ENCODE assay signal across 11 cellular contexts in genomic region chr14:51552768-51553426, GRCh38.
DNase-seq lines count a peak whose midpoint lies in the region; ATAC-seq and TF ChIP-seq lines count a peak whose summit lies in the region.
"Had no signal": no experiment of that assay in that cellular context is flagged by ENCODE, and none has a peak within 500 bp of the region (broad histone marks: within the 10 kb centered on the region; RNA-seq: fewer than 3 reads in every experiment).

No MANE protein-coding gene starts in this region.

- no peak overlapping the region for H2BK15ac ChIP-seq in H9 (ENCODE audit: low read depth, low read length)

- no peak overlapping the region for H4K8ac ChIP-seq in H9 (replicated peaks; ENCODE audit: insufficient read length, low read depth, low read length)

- no peaks in the 10 kb centered on the region for H3K23me2 ChIP-seq in H9 (ENCODE audit: insufficient read length, low read depth, low read length, poor library complexity, severe bottlenecking)

- no peak overlapping the region for H4K5ac ChIP-seq in H9 (ENCODE audit: insufficient read length, low read depth, low read length)

- no peak overlapping the region for H3K4ac ChIP-seq in H9 (ENCODE audit: low read depth, low read length)

- no peak for ATAC-seq in activated T-cell treated with anti-CD3 and anti-CD28 coated beads, Interleukin-2, amount 50 U/mL, for 72 hours (replicated peaks in 1 of 2)
- ATAC-seq: psoas muscle had no signal

- no peak overlapping the region for H2BK12ac ChIP-seq in H9 (ENCODE audit: insufficient read length, low read depth, low read length)

- no peaks in the 10 kb centered on the region for H3K4me1 Mint-ChIP-seq in activated T-cell treated with anti-CD3 and anti-CD28 coated beads, Interleukin-2, amount 50 U/mL, for 72 hours (ENCODE audit: low read depth)
- H3K4me1 Mint-ChIP-seq in H9, result peaks cover 0 to 2% of the 10 kb centered on the region in 2 experiments; a peak in 1 of 4 replicates

- H3K27ac ChIP-seq in H9 (ENCODE audit: insufficient read length, low read depth, low read length), result no peak overlapping the region
- H3K27ac ChIP-seq: psoas muscle, thoracic aorta had no signal

- no peak overlapping the region for H2BK120ac ChIP-seq in H9 (ENCODE audit: low read depth, low read length, poor library complexity, severe bottlenecking)

- no peak overlapping the region for H3K27ac Mint-ChIP-seq in activated T-cell treated with anti-CD3 and anti-CD28 coated beads, Interleukin-2, amount 50 U/mL, for 72 hours
- no peak overlapping the region for H3K27ac Mint-ChIP-seq in H9

- no peak overlapping the region for H3K56ac ChIP-seq in H9 (ENCODE audit: insufficient read length, low read depth, low read length)

- H3K18ac ChIP-seq in H9 (ENCODE audit: insufficient read length, low read depth, low read length), result no peak overlapping the region

- H3K79me1 ChIP-seq in H9 (ENCODE audit: insufficient read depth, low read depth, low read length, poor library complexity, severe bottlenecking), result no peaks in the 10 kb centered on the region

- no peaks in the 10 kb centered on the region for H3K36me3 Mint-ChIP-seq in activated T-cell treated with anti-CD3 and anti-CD28 coated beads, Interleukin-2, amount 50 U/mL, for 72 hours (ENCODE audit: insufficient read depth in 2 of 2)
- H3K36me3 Mint-ChIP-seq in H9 (ENCODE audit: insufficient read depth in 1 of 3, low read depth in 3 of 3), result no peaks in the 10 kb centered on the region

- H3K4me3 Mint-ChIP-seq in activated T-cell treated with anti-CD3 and anti-CD28 coated beads, Interleukin-2, amount 50 U/mL, for 72 hours, result no peak overlapping the region
- no peak overlapping the region for H3K4me3 Mint-ChIP-seq in H9

- H3K9me3 ChIP-seq in H9 (ENCODE audit: control insufficient read depth, low read depth, low read length), result no peaks in the 10 kb centered on the region
- H3K9me3 ChIP-seq: psoas muscle, thoracic aorta had no signal

- no peak overlapping the region for H3K23ac ChIP-seq in H9 (ENCODE audit: insufficient read length, low read depth, low read length)

- no peak overlapping the region for H3T11ph ChIP-seq in H9 (ENCODE audit: low read length)

- H2BK20ac ChIP-seq in H9 (ENCODE audit: low read depth, low read length, poor library complexity, severe bottlenecking), result no peak overlapping the region

- H4K20me1 ChIP-seq in H9 (ENCODE audit: control insufficient read depth, insufficient read depth, insufficient read length), result no peaks in the 10 kb centered on the region

- no peak for TF ChIP-seq CTCF in H9 (conservative IDR thresholded peaks at IDR 0.05)

- H2AFZ ChIP-seq in H9 (ENCODE audit: low read length), result no peak overlapping the region

- no peak overlapping the region for H3K14ac ChIP-seq in H9 (ENCODE audit: insufficient read depth, low read length)

- no peaks in the 10 kb centered on the region for H3K27me3 Mint-ChIP-seq in activated T-cell treated with anti-CD3 and anti-CD28 coated beads, Interleukin-2, amount 50 U/mL, for 72 hours (ENCODE audit: low read depth)
- no peaks in the 10 kb centered on the region for H3K27me3 Mint-ChIP-seq in H9 (ENCODE audit: low read depth)

- H2BK5ac ChIP-seq in H9 (ENCODE audit: insufficient read length, low read length), result no peak overlapping the region

- no peaks in the 10 kb centered on the region for H3K79me2 ChIP-seq in H9 (ENCODE audit: insufficient read depth, low read length)

- H4K91ac ChIP-seq in H9 (ENCODE audit: insufficient read length, low read depth, low read length), result no peak overlapping the region

- no peaks in the 10 kb centered on the region for H3K27me3 ChIP-seq in H9 (ENCODE audit: insufficient read depth, low read length)

- DNase-seq in NCI-H82 (lab: John Stamatoyannopoulos, UW) (peak; percentile 44), NCI-H82 treated with DMSO at 0.1 percent for 48 hours (lab: John Stamatoyannopoulos, UW; ENCODE audit: unreplicated experiment) (no peak), NCI-H510A (lab: John Stamatoyannopoulos, UW) (peak; percentile 73), cerebellum (ENCODE audit: low spot score) (peak; percentile 12), ureter (ENCODE audit: low spot score) (peak; percentile 46), H9 (no peak)
- DNase-seq in activated T-cell treated with anti-CD3 and anti-CD28 coated beads, Interleukin-2, amount 50 U/mL, for 72 hours, result no peak
- DNase-seq in NK-92 treated with Interleukin-12 subunit alpha and Interleukin-12 subunit beta, amount 100 ng/mL, for 24 hours (lab: John Stamatoyannopoulos, UW), result no peak
- DNase-seq: midbrain had no signal

- H3K4me2 ChIP-seq in H9 (ENCODE audit: insufficient read depth, insufficient read length, low read length), result no peak overlapping the region

- no CpG with 5 or more reads among the region's 4 CpGs for WGBS in H9 (ENCODE audit: extremely low coverage, insufficient read length, low lambda C conversion rate)

- no peaks in the 10 kb centered on the region for H3K9me3 Mint-ChIP-seq in activated T-cell treated with anti-CD3 and anti-CD28 coated beads, Interleukin-2, amount 50 U/mL, for 72 hours
- no peaks in the 10 kb centered on the region for H3K9me3 Mint-ChIP-seq in H9

- H2AK5ac ChIP-seq in H9 (ENCODE audit: insufficient read length, low read length), result no peak overlapping the region

- no peak overlapping the region for H3K9ac ChIP-seq in H9 (ENCODE audit: extremely low read depth, insufficient read length, low read length)

- no peaks in the 10 kb centered on the region for H3K4me1 ChIP-seq in H9 (ENCODE audit: insufficient read depth, low read length)
- H3K4me1 ChIP-seq: psoas muscle had no signal

Comparison
In these comparisons a context has a peak if more than half of its experiments do, and no peak if none do; other contexts are left out.
1. DNase-seq: peak in NCI-H82 (single experiment), NCI-H510A (single experiment), cerebellum (single experiment) and ureter (single experiment); none in NCI-H82 treated with DMSO at 0.1 percent for 48 hours (single experiment), activated T-cell treated with anti-CD3 and anti-CD28 coated beads, Interleukin-2, amount 50 U/mL, for 72 hours (0 of 2), H9 (single experiment) and NK-92 treated with Interleukin-12 subunit alpha and Interleukin-12 subunit beta, amount 100 ng/mL, for 24 hours (single experiment).